In genomic region chr6:135030056-135030473, GRCh38 we compare ENCODE assay signal across 1 cellular context.
TF ChIP-seq lines count a peak whose summit lies in the region.

No MANE protein-coding gene starts in this region.

TF ChIP-seq in GM12878, 131 proteins besides CTCF, POLR2A, EP300 and RAD21 (continued from another document):
- TF ChIP-seq ZNF687 (IDR thresholded peaks at IDR 0.05) (no peak; the same call in 1 of the 2 replicates), KLF5 (IDR thresholded peaks at IDR 0.05; ENCODE audit: partially characterized antibody) (no peak), RCOR1 (conservative IDR thresholded peaks at IDR 0.05; ENCODE audit: low read depth, low read length) (no peak), ASH2L (IDR thresholded peaks at IDR 0.05; ENCODE audit: borderline replicate concordance, low read depth) (no peak), WRNIP1 (IDR thresholded peaks at IDR 0.05; ENCODE audit: borderline replicate concordance, low read depth, low read length) (no peak), CHD4 (IDR thresholded peaks at IDR 0.05) (no peak), ZNF274 (IDR thresholded peaks at IDR 0.05; ENCODE audit: insufficient read depth, insufficient read length) (no peak), STAT3 (IDR thresholded peaks at IDR 0.05; ENCODE audit: low read depth, low read length) (peak; percentile 86; the same call in 1 of the 2 replicates), ZNF622 (IDR thresholded peaks at IDR 0.05) (no peak), CBX3 (IDR thresholded peaks at IDR 0.05; ENCODE audit: borderline replicate concordance, low read depth) (no peak), BRCA1 (IDR thresholded peaks at IDR 0.05; ENCODE audit: low read depth, low read length) (no peak), IRF5 (IDR thresholded peaks at IDR 0.05; ENCODE audit: borderline replicate concordance) (no peak), IKZF1 (conservative IDR thresholded peaks at IDR 0.05) (peak; percentile 84), FOXM1 (IDR thresholded peaks at IDR 0.05; ENCODE audit: low read depth, low read length) (peak; percentile 77; the same call in 1 of the 2 replicates), SIN3A (IDR thresholded peaks at IDR 0.05; ENCODE audit: low read depth, low read length) (no peak), CREB1 (IDR thresholded peaks at IDR 0.05; ENCODE audit: low read depth) (peak; percentile 71), JUNB (IDR thresholded peaks at IDR 0.05) (peak; percentile 89), PAX5 (IDR thresholded peaks at IDR 0.05; ENCODE audit: borderline replicate concordance, low read depth, low read length) (peak; percentile 57; the same call in 1 of the 2 replicates), E2F8 (IDR thresholded peaks at IDR 0.05; ENCODE audit: low read depth, partially characterized antibody) (no peak), CREM (IDR thresholded peaks at IDR 0.05; ENCODE audit: low read depth) (peak; percentile 72; the same call in 1 of the 2 replicates), USF2 (IDR thresholded peaks at IDR 0.05; ENCODE audit: borderline replicate concordance, low read depth, low read length) (no peak), SPI1 (IDR thresholded peaks at IDR 0.05; ENCODE audit: borderline replicate concordance, insufficient read depth, low read depth, low read length) (0 out of 2 replicates have a peak, but pooled peaks have one; percentile 42), NKRF (conservative IDR thresholded peaks at IDR 0.05) (no peak), MTA2 (IDR thresholded peaks at IDR 0.05; ENCODE audit: low read depth) (peak; percentile 93), SUZ12 (IDR thresholded peaks at IDR 0.05; ENCODE audit: unreplicated experiment) (no peak), RELB (IDR thresholded peaks at IDR 0.05; ENCODE audit: low read depth) (peak; percentile 92), DPF2 (IDR thresholded peaks at IDR 0.05) (peak; percentile 88), SMAD1 (IDR thresholded peaks at IDR 0.05; ENCODE audit: low read depth, partially characterized antibody) (peak; percentile 73), SUPT20H (IDR thresholded peaks at IDR 0.05; ENCODE audit: borderline replicate concordance, control insufficient read depth, low read depth, low read length) (no peak), CHD2 (IDR thresholded peaks at IDR 0.05; ENCODE audit: borderline replicate concordance, low read depth, low read length) (0 out of 2 replicates have a peak, but pooled peaks have one; percentile 46), PRDM15 (CRISPR knock-in tag; IDR thresholded peaks at IDR 0.05) (no peak), IKZF2 (IDR thresholded peaks at IDR 0.05) (peak; percentile 90 to 96), POLR2AphosphoS2 (IDR thresholded peaks at IDR 0.05; ENCODE audit: low read depth, low read length) (no peak), RAD51 (IDR thresholded peaks at IDR 0.05) (no peak), PML (IDR thresholded peaks at IDR 0.05; ENCODE audit: low read length) (no peak), NFXL1 (IDR thresholded peaks at IDR 0.05; ENCODE audit: borderline replicate concordance) (no peak), BHLHE40 (IDR thresholded peaks at IDR 0.05; ENCODE audit: borderline replicate concordance in 1 of 2, low read depth in 2 of 2, low read length in 1 of 2) (no peak)
TF ChIP-seq in GM12878: peak in this region for 44.
